Comparison of ENCODE assay signal across 17 cellular contexts in genomic region chr9:118395415-118395814, GRCh38.
DNase-seq lines count a peak whose midpoint lies in the region; ATAC-seq, FAIRE-seq and TF ChIP-seq lines count a peak whose summit lies in the region.
"Had no signal": no experiment of that assay in that cellular context is flagged by ENCODE, and none has a peak within 500 bp of the region (broad histone marks: within the 10 kb centered on the region; RNA-seq: fewer than 3 reads in every experiment).

No MANE protein-coding gene starts in this region.

- no peak for DNase-seq in NK-92 treated with Interleukin-12 subunit alpha and Interleukin-12 subunit beta, amount 100 ng/mL, for 24 hours (lab: John Stamatoyannopoulos, UW)
- no peak for DNase-seq in urothelium cell line (ENCODE audit: low spot score)
- DNase-seq in NAMALWA (ENCODE audit: low spot score) = no peak
- DNase-seq in psoas muscle = no peak
- DNase-seq: activated CD4-positive, alpha-beta T cell treated with anti-CD3 and anti-CD28 coated beads, Interleukin-2, amount 10 ng/mL, durations not matched to agents 7 days and 5 days; activated gamma-delta T cell; CD8-positive, alpha-beta T cell; endodermal cell; Kasumi-1 had no signal

- 77 to 83% (median 77%) methylated on average over 2 of the region's 2 CpGs for WGBS in psoas muscle, 3 donors

- no peaks in the 10 kb centered on the region for H3K36me3 Mint-ChIP-seq in activated T-helper 17 cell treated with anti-CD3 and anti-CD28 coated beads, Interleukin-2, amount 50 U/mL, for 72 hours (ENCODE audit: low read depth)
- H3K36me3 Mint-ChIP-seq: CD8-positive, alpha-beta T cell had no signal

- H3K9me3 ChIP-seq in psoas muscle = no peaks in the 10 kb centered on the region
- H3K9me3 ChIP-seq: gastroesophageal sphincter, right atrium auricular region had no signal

- peak; percentile 96 for ATAC-seq in GM18520 (IDR thresholded peaks at IDR 0.05; ENCODE audit: unreplicated experiment)
- ATAC-seq in GM21390 (IDR thresholded peaks at IDR 0.05; ENCODE audit: unreplicated experiment) = peak; percentile 74
- ATAC-seq in HG03175 (IDR thresholded peaks at IDR 0.05; ENCODE audit: unreplicated experiment) = peak; percentile 86
- peak; percentile 39 for ATAC-seq in activated T-helper 17 cell treated with anti-CD3 and anti-CD28 coated beads, Interleukin-2, amount 50 U/mL, for 72 hours (replicated peaks)
- no peak for ATAC-seq in psoas muscle
- ATAC-seq: CD8-positive, alpha-beta T cell; gastroesophageal sphincter had no signal

- no peaks in the 10 kb centered on the region for H3K36me3 ChIP-seq in psoas muscle (ENCODE audit: insufficient read depth in 1 of 2, low read depth in 1 of 2)
- H3K36me3 ChIP-seq: gastroesophageal sphincter, right atrium auricular region had no signal

- H3K9me3 Mint-ChIP-seq in activated T-helper 17 cell treated with anti-CD3 and anti-CD28 coated beads, Interleukin-2, amount 50 U/mL, for 72 hours = no peaks in the 10 kb centered on the region
- H3K9me3 Mint-ChIP-seq: activated CD4-positive, alpha-beta T cell treated with anti-CD3 and anti-CD28 coated beads, Interleukin-2, amount 10 ng/mL, durations not matched to agents 7 days and 5 days; endodermal cell; T-helper 1 cell treated with Interleukin-12 subunit alpha and Interleukin-12 subunit beta and Interleukin-4 antibody, amounts not matched to agents 30 μg/mL and 1 μg/mL, for 36 hours had no signal

- no peak for FAIRE-seq in urothelium cell line (lab: Jason Lieb, UNC)
- FAIRE-seq: bronchial epithelial cell had no signal

- intact Hi-C loops in psoas muscle (cut with DNase I) = no loop called here

- TF ChIP-seq CTCF in psoas muscle (IDR thresholded peaks at IDR 0.05) = no peak

- peaks cover 4% of the 10 kb centered on the region for H3K27me3 Mint-ChIP-seq in activated T-helper 17 cell treated with anti-CD3 and anti-CD28 coated beads, Interleukin-2, amount 50 U/mL, for 72 hours
- H3K27me3 Mint-ChIP-seq: activated CD4-positive, alpha-beta T cell treated with anti-CD3 and anti-CD28 coated beads, Interleukin-2, amount 10 ng/mL, durations not matched to agents 7 days and 5 days had no signal

- no peaks in the 10 kb centered on the region for H3K27me3 ChIP-seq in psoas muscle (ENCODE audit: insufficient read depth in 3 of 3, low read length in 2 of 3)
- H3K27me3 ChIP-seq: gastroesophageal sphincter, right atrium auricular region had no signal

- H3K4me3 ChIP-seq in psoas muscle = no peak overlapping the region
- H3K4me3 ChIP-seq: gastroesophageal sphincter, right atrium auricular region had no signal

- H3K4me1 Mint-ChIP-seq in activated T-helper 17 cell treated with anti-CD3 and anti-CD28 coated beads, Interleukin-2, amount 50 U/mL, for 72 hours = no peaks in the 10 kb centered on the region
- H3K4me1 Mint-ChIP-seq: activated CD4-positive, alpha-beta T cell treated with anti-CD3 and anti-CD28 coated beads, Interleukin-2, amount 10 ng/mL, durations not matched to agents 7 days and 5 days; endodermal cell had no signal

- H3K27ac ChIP-seq in psoas muscle = no peak overlapping the region
- H3K27ac ChIP-seq: gastroesophageal sphincter, right atrium auricular region had no signal

- no peaks in the 10 kb centered on the region for H3K4me1 ChIP-seq in psoas muscle
- H3K4me1 ChIP-seq: gastroesophageal sphincter, right atrium auricular region had no signal

- no peak overlapping the region for H3K4me3 Mint-ChIP-seq in activated T-helper 17 cell treated with anti-CD3 and anti-CD28 coated beads, Interleukin-2, amount 50 U/mL, for 72 hours
- H3K4me3 Mint-ChIP-seq: activated CD4-positive, alpha-beta T cell treated with anti-CD3 and anti-CD28 coated beads, Interleukin-2, amount 10 ng/mL, durations not matched to agents 7 days and 5 days; CD8-positive, alpha-beta T cell; endodermal cell; T-helper 1 cell treated with Interleukin-12 subunit alpha and Interleukin-12 subunit beta and Interleukin-4 antibody, amounts not matched to agents 30 μg/mL and 1 μg/mL, for 36 hours had no signal

- no peak overlapping the region for H3K27ac Mint-ChIP-seq in activated T-helper 17 cell treated with anti-CD3 and anti-CD28 coated beads, Interleukin-2, amount 50 U/mL, for 72 hours
- H3K27ac Mint-ChIP-seq: activated CD4-positive, alpha-beta T cell treated with anti-CD3 and anti-CD28 coated beads, Interleukin-2, amount 10 ng/mL, durations not matched to agents 7 days and 5 days; CD8-positive, alpha-beta T cell; endodermal cell; T-helper 1 cell treated with Interleukin-12 subunit alpha and Interleukin-12 subunit beta and Interleukin-4 antibody, amounts not matched to agents 30 μg/mL and 1 μg/mL, for 36 hours had no signal

Comparison
In these comparisons a context has a peak if more than half of its experiments do, and no peak if none do; other contexts are left out.
1. ATAC-seq: peak in GM18520 (single experiment), GM21390 (single experiment), HG03175 (single experiment) and activated T-helper 17 cell treated with anti-CD3 and anti-CD28 coated beads, Interleukin-2, amount 50 U/mL, for 72 hours (single experiment); none in psoas muscle (0 of 4).